In the genomic region with DNA sequence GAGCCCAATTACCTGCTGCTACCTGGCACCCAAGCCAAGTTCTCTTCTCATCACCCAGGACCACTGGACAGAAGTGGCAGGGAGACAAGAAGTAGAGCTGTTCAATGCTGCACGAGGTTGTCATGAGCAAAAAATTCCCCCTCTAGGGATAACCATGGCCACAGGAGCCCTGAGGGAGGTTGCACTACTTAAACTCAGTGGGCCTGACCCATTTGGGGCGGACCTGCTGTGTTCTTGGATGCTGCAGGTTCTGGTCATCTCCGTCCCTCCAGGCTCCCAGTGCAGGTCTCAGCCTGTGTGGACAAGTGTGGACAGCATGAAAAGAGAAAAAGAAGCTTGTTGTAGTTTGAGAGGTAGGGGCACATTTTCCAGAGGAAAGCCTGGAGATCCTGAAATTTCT, we compare ENCODE assay signal across 7 cellular contexts.
"Had no signal": no experiment of that assay in that cellular context is flagged by ENCODE, and none has a peak within 500 bp of the region (broad histone marks: within the 10 kb centered on the region; RNA-seq: fewer than 3 reads in every experiment).

No MANE protein-coding gene starts in this region.

- ATAC-seq: HCT116, HepG2 had no signal

- DNase-seq: GM23248, GOT3, H7, HFFc6 had no signal

- H3K27ac ChIP-seq: GM23248, HL-60 had no signal
